Comparison of ENCODE assay signal across 1 cellular context in the genomic region with DNA sequence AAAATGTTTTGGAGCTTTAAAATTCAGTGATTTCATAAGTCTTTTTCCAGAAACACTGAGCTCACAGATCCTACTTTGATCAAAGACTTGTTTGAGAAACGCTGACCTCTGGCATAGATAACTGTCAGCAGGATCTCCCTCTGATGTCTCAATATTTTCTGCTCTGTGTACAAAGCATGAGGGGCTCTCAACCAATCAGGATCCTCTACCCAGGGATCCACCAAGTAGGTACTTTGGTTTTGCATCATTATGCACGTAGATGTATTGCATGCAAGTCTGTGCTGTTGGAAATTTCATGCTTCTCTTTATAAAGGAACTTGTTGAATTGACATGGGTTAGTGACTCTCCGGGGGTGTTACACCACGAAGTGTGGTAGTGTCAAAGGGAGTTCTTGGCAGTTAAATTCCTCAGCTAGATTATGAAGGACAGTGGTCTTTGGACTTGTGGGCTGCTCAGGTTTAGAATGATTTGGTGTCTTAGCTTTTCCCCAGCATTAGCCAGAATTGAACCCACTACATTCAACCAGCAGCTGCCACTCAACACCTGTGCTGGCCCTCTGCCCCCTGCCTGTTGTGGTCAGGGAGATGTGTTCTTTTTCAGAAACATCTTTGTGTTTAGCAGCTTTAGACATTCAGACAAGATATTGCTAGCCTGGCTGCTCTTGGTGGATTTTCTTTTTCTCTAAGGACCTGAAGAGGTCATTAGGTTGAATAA.
A peak's percentile ranks its signal among the peaks of the same experiment; 100 is the strongest.
TF ChIP-seq lines count a peak whose summit lies in the region.

No MANE protein-coding gene starts in this region.

TF ChIP-seq in HepG2, 621 proteins besides CTCF, POLR2A, EP300 and RAD21 (continued from another document and continues in another):
- TF ChIP-seq, protein P1, sequence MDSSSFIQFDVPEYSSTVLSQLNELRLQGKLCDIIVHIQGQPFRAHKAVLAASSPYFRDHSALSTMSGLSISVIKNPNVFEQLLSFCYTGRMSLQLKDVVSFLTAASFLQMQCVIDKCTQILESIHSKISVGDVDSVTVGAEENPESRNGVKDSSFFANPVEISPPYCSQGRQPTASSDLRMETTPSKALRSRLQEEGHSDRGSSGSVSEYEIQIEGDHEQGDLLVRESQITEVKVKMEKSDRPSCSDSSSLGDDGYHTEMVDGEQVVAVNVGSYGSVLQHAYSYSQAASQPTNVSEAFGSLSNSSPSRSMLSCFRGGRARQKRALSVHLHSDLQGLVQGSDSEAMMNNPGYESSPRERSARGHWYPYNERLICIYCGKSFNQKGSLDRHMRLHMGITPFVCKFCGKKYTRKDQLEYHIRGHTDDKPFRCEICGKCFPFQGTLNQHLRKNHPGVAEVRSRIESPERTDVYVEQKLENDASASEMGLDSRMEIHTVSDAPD (CRISPR knock-in tag; IDR thresholded peaks at IDR 0.05): no peak
- TF ChIP-seq ZNF562 (CRISPR knock-in tag; IDR thresholded peaks at IDR 0.05; ENCODE audit: borderline replicate concordance) (no peak), MXD4 (CRISPR knock-in tag; IDR thresholded peaks at IDR 0.05) (0 out of 2 replicates have a peak, but pooled peaks have one; percentile 5), ZNF720 (CRISPR knock-in tag; IDR thresholded peaks at IDR 0.05) (no peak), FOXA3 (CRISPR knock-in tag; IDR thresholded peaks at IDR 0.05) (peak; percentile 86), FOXP1 (IDR thresholded peaks at IDR 0.05) (no peak), FOXP1 (CRISPR knock-in tag; IDR thresholded peaks at IDR 0.05) (peak; percentile 24; the same call in 1 of the 2 replicates), LBX2 (CRISPR knock-in tag; IDR thresholded peaks at IDR 0.05; ENCODE audit: borderline replicate concordance) (no peak), RFX3 (CRISPR knock-in tag; IDR thresholded peaks at IDR 0.05) (no peak), CENPT (CRISPR knock-in tag; IDR thresholded peaks at IDR 0.05; ENCODE audit: low read depth) (no peak), KDM5A (IDR thresholded peaks at IDR 0.05; ENCODE audit: borderline replicate concordance, low read length) (no peak), KAT8 (CRISPR knock-in tag; IDR thresholded peaks at IDR 0.05) (peak; percentile 43; the same call in 1 of the 2 replicates), ATM (IDR thresholded peaks at IDR 0.05; ENCODE audit: borderline replicate concordance) (no peak), ZNF253 (CRISPR knock-in tag; IDR thresholded peaks at IDR 0.05; ENCODE audit: borderline replicate concordance) (no peak), KLF9 (CRISPR knock-in tag; IDR thresholded peaks at IDR 0.05; ENCODE audit: low read depth) (no peak), ATF1 (CRISPR knock-in tag; IDR thresholded peaks at IDR 0.05) (peak; percentile 54; the same call in 1 of the 2 replicates), MATR3 (CRISPR knock-in tag; IDR thresholded peaks at IDR 0.05) (no peak), MXI1 (IDR thresholded peaks at IDR 0.05; ENCODE audit: borderline replicate concordance, low read depth, low read length) (no peak), ZNF782 (CRISPR knock-in tag; IDR thresholded peaks at IDR 0.05; ENCODE audit: borderline replicate concordance) (no peak), IKZF1 (IDR thresholded peaks at IDR 0.05) (no peak), NFIB (CRISPR knock-in tag; IDR thresholded peaks at IDR 0.05; ENCODE audit: borderline replicate concordance) (no peak), EEA1 (CRISPR knock-in tag; IDR thresholded peaks at IDR 0.05; ENCODE audit: borderline replicate concordance) (no peak), CHD4 (IDR thresholded peaks at IDR 0.05; ENCODE audit: borderline replicate concordance, low read length) (no peak), SNAPC2 (CRISPR knock-in tag; IDR thresholded peaks at IDR 0.05) (no peak), MYNN (CRISPR knock-in tag; IDR thresholded peaks at IDR 0.05; ENCODE audit: low read depth) (no peak), ZSCAN31 (CRISPR knock-in tag; IDR thresholded peaks at IDR 0.05; ENCODE audit: low read depth) (no peak; the same call in 1 of the 2 replicates), ZNF337 (CRISPR knock-in tag; IDR thresholded peaks at IDR 0.05; ENCODE audit: borderline replicate concordance, low read depth) (no peak), SRY (CRISPR knock-in tag; IDR thresholded peaks at IDR 0.05) (no peak), MEIS1 (CRISPR knock-in tag; IDR thresholded peaks at IDR 0.05; ENCODE audit: borderline replicate concordance) (no peak), ZNF138 (CRISPR knock-in tag; IDR thresholded peaks at IDR 0.05; ENCODE audit: low read depth) (no peak), ZNF501 (CRISPR knock-in tag; IDR thresholded peaks at IDR 0.05) (peak; percentile 72), PRPF4 (IDR thresholded peaks at IDR 0.05; ENCODE audit: low read depth, low read length, poor library complexity, severe bottlenecking) (no peak)
- TF ChIP-seq, protein P2, sequence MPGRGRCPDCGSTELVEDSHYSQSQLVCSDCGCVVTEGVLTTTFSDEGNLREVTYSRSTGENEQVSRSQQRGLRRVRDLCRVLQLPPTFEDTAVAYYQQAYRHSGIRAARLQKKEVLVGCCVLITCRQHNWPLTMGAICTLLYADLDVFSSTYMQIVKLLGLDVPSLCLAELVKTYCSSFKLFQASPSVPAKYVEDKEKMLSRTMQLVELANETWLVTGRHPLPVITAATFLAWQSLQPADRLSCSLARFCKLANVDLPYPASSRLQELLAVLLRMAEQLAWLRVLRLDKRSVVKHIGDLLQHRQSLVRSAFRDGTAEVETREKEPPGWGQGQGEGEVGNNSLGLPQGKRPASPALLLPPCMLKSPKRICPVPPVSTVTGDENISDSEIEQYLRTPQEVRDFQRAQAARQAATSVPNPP (CRISPR knock-in tag; IDR thresholded peaks at IDR 0.05): no peak
- TF ChIP-seq, protein P3, sequence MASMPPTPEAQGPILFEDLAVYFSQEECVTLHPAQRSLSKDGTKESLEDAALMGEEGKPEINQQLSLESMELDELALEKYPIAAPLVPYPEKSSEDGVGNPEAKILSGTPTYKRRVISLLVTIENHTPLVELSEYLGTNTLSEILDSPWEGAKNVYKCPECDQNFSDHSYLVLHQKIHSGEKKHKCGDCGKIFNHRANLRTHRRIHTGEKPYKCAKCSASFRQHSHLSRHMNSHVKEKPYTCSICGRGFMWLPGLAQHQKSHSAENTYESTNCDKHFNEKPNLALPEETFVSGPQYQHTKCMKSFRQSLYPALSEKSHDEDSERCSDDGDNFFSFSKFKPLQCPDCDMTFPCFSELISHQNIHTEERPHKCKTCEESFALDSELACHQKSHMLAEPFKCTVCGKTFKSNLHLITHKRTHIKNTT (CRISPR knock-in tag; IDR thresholded peaks at IDR 0.05): no peak
- TF ChIP-seq, protein P4, sequence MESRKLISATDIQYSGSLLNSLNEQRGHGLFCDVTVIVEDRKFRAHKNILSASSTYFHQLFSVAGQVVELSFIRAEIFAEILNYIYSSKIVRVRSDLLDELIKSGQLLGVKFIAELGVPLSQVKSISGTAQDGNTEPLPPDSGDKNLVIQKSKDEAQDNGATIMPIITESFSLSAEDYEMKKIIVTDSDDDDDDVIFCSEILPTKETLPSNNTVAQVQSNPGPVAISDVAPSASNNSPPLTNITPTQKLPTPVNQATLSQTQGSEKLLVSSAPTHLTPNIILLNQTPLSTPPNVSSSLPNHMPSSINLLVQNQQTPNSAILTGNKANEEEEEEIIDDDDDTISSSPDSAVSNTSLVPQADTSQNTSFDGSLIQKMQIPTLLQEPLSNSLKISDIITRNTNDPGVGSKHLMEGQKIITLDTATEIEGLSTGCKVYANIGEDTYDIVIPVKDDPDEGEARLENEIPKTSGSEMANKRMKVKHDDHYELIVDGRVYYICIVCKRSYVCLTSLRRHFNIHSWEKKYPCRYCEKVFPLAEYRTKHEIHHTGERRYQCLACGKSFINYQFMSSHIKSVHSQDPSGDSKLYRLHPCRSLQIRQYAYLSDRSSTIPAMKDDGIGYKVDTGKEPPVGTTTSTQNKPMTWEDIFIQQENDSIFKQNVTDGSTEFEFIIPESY (CRISPR knock-in tag; IDR thresholded peaks at IDR 0.05): no peak
- TF ChIP-seq, protein P5, sequence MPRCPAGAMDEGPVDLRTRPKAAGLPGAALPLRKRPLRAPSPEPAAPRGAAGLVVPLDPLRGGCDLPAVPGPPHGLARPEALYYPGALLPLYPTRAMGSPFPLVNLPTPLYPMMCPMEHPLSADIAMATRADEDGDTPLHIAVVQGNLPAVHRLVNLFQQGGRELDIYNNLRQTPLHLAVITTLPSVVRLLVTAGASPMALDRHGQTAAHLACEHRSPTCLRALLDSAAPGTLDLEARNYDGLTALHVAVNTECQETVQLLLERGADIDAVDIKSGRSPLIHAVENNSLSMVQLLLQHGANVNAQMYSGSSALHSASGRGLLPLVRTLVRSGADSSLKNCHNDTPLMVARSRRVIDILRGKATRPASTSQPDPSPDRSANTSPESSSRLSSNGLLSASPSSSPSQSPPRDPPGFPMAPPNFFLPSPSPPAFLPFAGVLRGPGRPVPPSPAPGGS (CRISPR knock-in tag; IDR thresholded peaks at IDR 0.05): no peak
- TF ChIP-seq, protein P6, sequence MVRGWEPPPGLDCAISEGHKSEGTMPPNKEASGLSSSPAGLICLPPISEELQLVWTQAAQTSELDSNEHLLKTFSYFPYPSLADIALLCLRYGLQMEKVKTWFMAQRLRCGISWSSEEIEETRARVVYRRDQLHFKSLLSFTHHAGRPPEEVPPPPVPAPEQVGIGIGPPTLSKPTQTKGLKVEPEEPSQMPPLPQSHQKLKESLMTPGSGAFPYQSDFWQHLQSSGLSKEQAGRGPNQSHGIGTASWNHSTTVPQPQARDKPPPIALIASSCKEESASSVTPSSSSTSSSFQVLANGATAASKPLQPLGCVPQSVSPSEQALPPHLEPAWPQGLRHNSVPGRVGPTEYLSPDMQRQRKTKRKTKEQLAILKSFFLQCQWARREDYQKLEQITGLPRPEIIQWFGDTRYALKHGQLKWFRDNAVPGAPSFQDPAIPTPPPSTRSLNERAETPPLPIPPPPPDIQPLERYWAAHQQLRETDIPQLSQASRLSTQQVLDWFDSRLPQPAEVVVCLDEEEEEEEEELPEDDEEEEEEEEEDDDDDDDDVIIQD (CRISPR knock-in tag; IDR thresholded peaks at IDR 0.05; ENCODE audit: low read depth): 0 out of 2 replicates have a peak, but pooled peaks have one; percentile 42
- TF ChIP-seq, protein P7, sequence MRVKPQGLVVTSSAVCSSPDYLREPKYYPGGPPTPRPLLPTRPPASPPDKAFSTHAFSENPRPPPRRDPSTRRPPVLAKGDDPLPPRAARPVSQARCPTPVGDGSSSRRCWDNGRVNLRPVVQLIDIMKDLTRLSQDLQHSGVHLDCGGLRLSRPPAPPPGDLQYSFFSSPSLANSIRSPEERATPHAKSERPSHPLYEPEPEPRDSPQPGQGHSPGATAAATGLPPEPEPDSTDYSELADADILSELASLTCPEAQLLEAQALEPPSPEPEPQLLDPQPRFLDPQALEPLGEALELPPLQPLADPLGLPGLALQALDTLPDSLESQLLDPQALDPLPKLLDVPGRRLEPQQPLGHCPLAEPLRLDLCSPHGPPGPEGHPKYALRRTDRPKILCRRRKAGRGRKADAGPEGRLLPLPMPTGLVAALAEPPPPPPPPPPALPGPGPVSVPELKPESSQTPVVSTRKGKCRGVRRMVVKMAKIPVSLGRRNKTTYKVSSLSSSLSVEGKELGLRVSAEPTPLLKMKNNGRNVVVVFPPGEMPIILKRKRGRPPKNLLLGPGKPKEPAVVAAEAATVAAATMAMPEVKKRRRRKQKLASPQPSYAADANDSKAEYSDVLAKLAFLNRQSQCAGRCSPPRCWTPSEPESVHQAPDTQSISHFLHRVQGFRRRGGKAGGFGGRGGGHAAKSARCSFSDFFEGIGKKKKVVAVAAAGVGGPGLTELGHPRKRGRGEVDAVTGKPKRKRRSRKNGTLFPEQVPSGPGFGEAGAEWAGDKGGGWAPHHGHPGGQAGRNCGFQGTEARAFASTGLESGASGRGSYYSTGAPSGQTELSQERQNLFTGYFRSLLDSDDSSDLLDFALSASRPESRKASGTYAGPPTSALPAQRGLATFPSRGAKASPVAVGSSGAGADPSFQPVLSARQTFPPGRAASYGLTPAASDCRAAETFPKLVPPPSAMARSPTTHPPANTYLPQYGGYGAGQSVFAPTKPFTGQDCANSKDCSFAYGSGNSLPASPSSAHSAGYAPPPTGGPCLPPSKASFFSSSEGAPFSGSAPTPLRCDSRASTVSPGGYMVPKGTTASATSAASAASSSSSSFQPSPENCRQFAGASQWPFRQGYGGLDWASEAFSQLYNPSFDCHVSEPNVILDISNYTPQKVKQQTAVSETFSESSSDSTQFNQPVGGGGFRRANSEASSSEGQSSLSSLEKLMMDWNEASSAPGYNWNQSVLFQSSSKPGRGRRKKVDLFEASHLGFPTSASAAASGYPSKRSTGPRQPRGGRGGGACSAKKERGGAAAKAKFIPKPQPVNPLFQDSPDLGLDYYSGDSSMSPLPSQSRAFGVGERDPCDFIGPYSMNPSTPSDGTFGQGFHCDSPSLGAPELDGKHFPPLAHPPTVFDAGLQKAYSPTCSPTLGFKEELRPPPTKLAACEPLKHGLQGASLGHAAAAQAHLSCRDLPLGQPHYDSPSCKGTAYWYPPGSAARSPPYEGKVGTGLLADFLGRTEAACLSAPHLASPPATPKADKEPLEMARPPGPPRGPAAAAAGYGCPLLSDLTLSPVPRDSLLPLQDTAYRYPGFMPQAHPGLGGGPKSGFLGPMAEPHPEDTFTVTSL (CRISPR knock-in tag; IDR thresholded peaks at IDR 0.05; ENCODE audit: borderline replicate concordance): peak; percentile 45; the same call in 1 of the 2 replicates
- TF ChIP-seq, protein P8, sequence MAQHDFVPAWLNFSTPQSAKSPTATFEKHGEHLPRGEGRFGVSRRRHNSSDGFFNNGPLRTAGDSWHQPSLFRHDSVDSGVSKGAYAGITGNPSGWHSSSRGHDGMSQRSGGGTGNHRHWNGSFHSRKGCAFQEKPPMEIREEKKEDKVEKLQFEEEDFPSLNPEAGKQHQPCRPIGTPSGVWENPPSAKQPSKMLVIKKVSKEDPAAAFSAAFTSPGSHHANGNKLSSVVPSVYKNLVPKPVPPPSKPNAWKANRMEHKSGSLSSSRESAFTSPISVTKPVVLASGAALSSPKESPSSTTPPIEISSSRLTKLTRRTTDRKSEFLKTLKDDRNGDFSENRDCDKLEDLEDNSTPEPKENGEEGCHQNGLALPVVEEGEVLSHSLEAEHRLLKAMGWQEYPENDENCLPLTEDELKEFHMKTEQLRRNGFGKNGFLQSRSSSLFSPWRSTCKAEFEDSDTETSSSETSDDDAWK (CRISPR knock-in tag; IDR thresholded peaks at IDR 0.05): no peak
- TF ChIP-seq, protein P9, sequence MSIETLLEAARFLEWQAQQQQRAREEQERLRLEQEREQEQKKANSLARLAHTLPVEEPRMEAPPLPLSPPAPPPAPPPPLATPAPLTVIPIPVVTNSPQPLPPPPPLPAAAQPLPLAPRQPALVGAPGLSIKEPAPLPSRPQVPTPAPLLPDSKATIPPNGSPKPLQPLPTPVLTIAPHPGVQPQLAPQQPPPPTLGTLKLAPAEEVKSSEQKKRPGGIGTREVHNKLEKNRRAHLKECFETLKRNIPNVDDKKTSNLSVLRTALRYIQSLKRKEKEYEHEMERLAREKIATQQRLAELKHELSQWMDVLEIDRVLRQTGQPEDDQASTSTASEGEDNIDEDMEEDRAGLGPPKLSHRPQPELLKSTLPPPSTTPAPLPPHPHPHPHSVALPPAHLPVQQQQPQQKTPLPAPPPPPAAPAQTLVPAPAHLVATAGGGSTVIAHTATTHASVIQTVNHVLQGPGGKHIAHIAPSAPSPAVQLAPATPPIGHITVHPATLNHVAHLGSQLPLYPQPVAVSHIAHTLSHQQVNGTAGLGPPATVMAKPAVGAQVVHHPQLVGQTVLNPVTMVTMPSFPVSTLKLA (IDR thresholded peaks at IDR 0.05): 0 out of 2 replicates have a peak, but pooled peaks have one; percentile 23
